In genomic region chr11:62592216-62592815, GRCh38 we compare ENCODE assay signal across 6 cellular contexts. TPM values are rescaled to one million over a fixed set of nuclear protein-coding genes. Genes with fewer than 3 reads are reported as not detected.
A peak's percentile ranks its signal among the peaks of the same experiment; 100 is the strongest.
DNase-seq lines count a peak whose midpoint lies in the region; ATAC-seq, FAIRE-seq and TF ChIP-seq lines count a peak whose summit lies in the region.

No MANE protein-coding gene starts in this region.

- no peak for TF ChIP-seq POLR2A in esophagus muscularis mucosa (IDR thresholded peaks at IDR 0.05; ENCODE audit: low read depth)

- DNase-seq in activated naive CD4-positive, alpha-beta T cell treated with anti-CD3 and anti-CD28 coated beads, Interleukin-2, amount 10 ng/mL, durations not matched to agents 7 days and 5 days, result no peak
- no peak for DNase-seq in activated naive CD4-positive, alpha-beta T cell (lab: John Stamatoyannopoulos, UW)
- no peak for DNase-seq in esophagus muscularis mucosa (ENCODE audit: extremely low spot score)
- DNase-seq in stimulated activated effector memory CD8-positive, alpha-beta T cell treated with anti-CD3 and anti-CD28 coated beads, Interleukin-12 subunit alpha, Interleukin-12 subunit beta, amount 100 ng/mL, for 72 hours (ENCODE audit: low spot score in 2 of 2), result no peak
- no peak for DNase-seq in cortex of kidney (lab: John Stamatoyannopoulos, UW)
- DNase-seq in GM19239 (ENCODE audit: insufficient read length, low spot score), result no peak

- TF ChIP-seq EP300 in esophagus muscularis mucosa (IDR thresholded peaks at IDR 0.05), result no peak

- peak overlapping the region; percentile 92 to 97 (median 94) for H3K27ac ChIP-seq in esophagus muscularis mucosa (replicated peaks in 1 of 4)

- peaks cover 50% of the 10 kb centered on the region for H3K36me3 Mint-ChIP-seq in activated naive CD4-positive, alpha-beta T cell treated with anti-CD3 and anti-CD28 coated beads, Interleukin-2, amount 10 ng/mL, durations not matched to agents 7 days and 5 days
- H3K36me3 Mint-ChIP-seq in stimulated activated effector memory CD8-positive, alpha-beta T cell treated with anti-CD3 and anti-CD28 coated beads, Interleukin-12 subunit alpha, Interleukin-12 subunit beta, amount 100 ng/mL, for 72 hours, result peaks cover 86% of the 10 kb centered on the region

- CTCF ChIA-PET in activated naive CD4-positive, alpha-beta T cell treated with anti-CD3 and anti-CD28 coated beads, Interleukin-2, amount 10 ng/mL, durations not matched to agents 7 days and 5 days (lab: Charles Lee), result interaction anchor here (0.7 to 5.6 kb wide), 29 partner anchors 9 to 279 kb away, joined by 3 to 44 read pairs (median 4); partner anchors contain the start of genes C11orf98, CSKMT, EEF1G and EML3

- ATAC-seq in stimulated activated effector memory CD8-positive, alpha-beta T cell treated with anti-CD3 and anti-CD28 coated beads, Interleukin-12 subunit alpha, Interleukin-12 subunit beta, amount 100 ng/mL, for 72 hours, result no peak

- no peak for TF ChIP-seq CTCF in esophagus muscularis mucosa (IDR thresholded peaks at IDR 0.05)

- H3K27me3 ChIP-seq in esophagus muscularis mucosa, result no peaks in the 10 kb centered on the region

- no peaks in the 10 kb centered on the region for H3K27me3 Mint-ChIP-seq in activated naive CD4-positive, alpha-beta T cell treated with anti-CD3 and anti-CD28 coated beads, Interleukin-2, amount 10 ng/mL, durations not matched to agents 7 days and 5 days

- H3K4me1 Mint-ChIP-seq in activated naive CD4-positive, alpha-beta T cell treated with anti-CD3 and anti-CD28 coated beads, Interleukin-2, amount 10 ng/mL, durations not matched to agents 7 days and 5 days, result peaks cover 59% of the 10 kb centered on the region
- H3K4me1 Mint-ChIP-seq in stimulated activated effector memory CD8-positive, alpha-beta T cell treated with anti-CD3 and anti-CD28 coated beads, Interleukin-12 subunit alpha, Interleukin-12 subunit beta, amount 100 ng/mL, for 72 hours, result peaks cover 39% of the 10 kb centered on the region

- FAIRE-seq in GM19239 (lab: Jason Lieb, UNC), result no peak

- H3K4me3 Mint-ChIP-seq in activated naive CD4-positive, alpha-beta T cell treated with anti-CD3 and anti-CD28 coated beads, Interleukin-2, amount 10 ng/mL, durations not matched to agents 7 days and 5 days, result peak overlapping the region; percentile 100
- H3K4me3 Mint-ChIP-seq in stimulated activated effector memory CD8-positive, alpha-beta T cell treated with anti-CD3 and anti-CD28 coated beads, Interleukin-12 subunit alpha, Interleukin-12 subunit beta, amount 100 ng/mL, for 72 hours, result peak overlapping the region; percentile 89

- WGBS in esophagus muscularis mucosa, result 25% methylated on average over 9 of the region's 11 CpGs

- peaks cover 35 to 58% (median 54%) of the 10 kb centered on the region in 4 donors for H3K36me3 ChIP-seq in esophagus muscularis mucosa

- H3K27ac Mint-ChIP-seq in activated naive CD4-positive, alpha-beta T cell treated with anti-CD3 and anti-CD28 coated beads, Interleukin-2, amount 10 ng/mL, durations not matched to agents 7 days and 5 days, result peak overlapping the region; percentile 98
- H3K27ac Mint-ChIP-seq in stimulated activated effector memory CD8-positive, alpha-beta T cell treated with anti-CD3 and anti-CD28 coated beads, Interleukin-12 subunit alpha, Interleukin-12 subunit beta, amount 100 ng/mL, for 72 hours, result peak overlapping the region; percentile 97

- H3K9me3 Mint-ChIP-seq in activated naive CD4-positive, alpha-beta T cell treated with anti-CD3 and anti-CD28 coated beads, Interleukin-2, amount 10 ng/mL, durations not matched to agents 7 days and 5 days, result no peaks in the 10 kb centered on the region
- no peaks in the 10 kb centered on the region for H3K9me3 Mint-ChIP-seq in stimulated activated effector memory CD8-positive, alpha-beta T cell treated with anti-CD3 and anti-CD28 coated beads, Interleukin-12 subunit alpha, Interleukin-12 subunit beta, amount 100 ng/mL, for 72 hours

- H3K9me3 ChIP-seq in esophagus muscularis mucosa, result no peaks in the 10 kb centered on the region

- peak overlapping the region; percentile 72 to 93 (median 76) for H3K4me3 ChIP-seq in esophagus muscularis mucosa

- intact Hi-C loops in esophagus muscularis mucosa (cut with DNase I), result loop anchor here (10.0 kb wide), 1 partner anchor 262 kb away; no protein-coding TSS in a partner anchor

- H3K4me1 ChIP-seq in esophagus muscularis mucosa, result peaks cover 33 to 44% (median 40%) of the 10 kb centered on the region in 4 donors

RNA-seq across cellular contexts. Expression of gene TUT1, which starts 1.0 kb away (rescaled TPM):
- total RNA-seq in esophagus muscularis mucosa, result 1 to 10 TPM; 4.2 to 8.0 (median 6.0) TPM

RNA-seq across cellular contexts. Expression of gene MTA2, which starts 9.3 kb away (rescaled TPM):
- 10 to 100 TPM; 60.2 to 91.4 (median 88.3) TPM for total RNA-seq in esophagus muscularis mucosa

RNA-seq across cellular contexts. Expression of gene EEF1G, which starts 18.6 kb away (rescaled TPM):
- total RNA-seq in esophagus muscularis mucosa, result 1,000 to 10,000 TPM; 1,068 to 1,537 (median 1,375) TPM

RNA-seq across cellular contexts. Expression of gene EML3, which starts 20.3 kb away (rescaled TPM):
- total RNA-seq in esophagus muscularis mucosa, result 10 to 100 TPM; 27.0 to 33.6 (median 29.0) TPM

RNA-seq across cellular contexts. Expression of gene ROM1, which starts 20.7 kb away (rescaled TPM):
- total RNA-seq in esophagus muscularis mucosa, result 10 to 100 TPM in 2 of 4 donors, 1 to 10 TPM in 2; 3.7 to 11.9 (median 10.1) TPM
